13 cellular contexts compared by ENCODE assay signal in the genomic region with DNA sequence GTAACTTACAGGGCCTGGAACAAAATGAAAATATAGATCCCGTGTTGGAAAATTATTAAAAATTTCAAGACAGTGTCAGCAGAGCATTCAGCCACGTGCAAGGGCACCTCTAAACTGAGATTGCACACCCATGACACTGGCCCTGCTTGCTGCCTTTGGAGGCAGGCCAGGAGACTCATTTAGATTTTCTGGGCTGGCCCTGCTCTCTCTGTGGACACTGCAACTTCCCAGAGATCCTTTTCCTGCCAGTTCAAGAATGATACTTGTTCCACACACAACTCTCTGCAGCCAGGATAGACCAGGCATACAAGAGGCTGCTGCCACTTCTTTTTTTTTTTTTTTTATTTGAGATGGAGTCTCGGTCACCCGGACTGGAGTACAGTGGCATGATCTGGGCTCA. TPM values are rescaled to one million over a fixed set of nuclear protein-coding genes. Genes with fewer than 3 reads are reported as not detected.
DNase-seq lines count a peak whose midpoint lies in the region; ATAC-seq and TF ChIP-seq lines count a peak whose summit lies in the region.
"Had no signal": no experiment of that assay in that cellular context is flagged by ENCODE, and none has a peak within 500 bp of the region (broad histone marks: within the 10 kb centered on the region; RNA-seq: fewer than 3 reads in every experiment).

No MANE protein-coding gene starts in this region.

- no peaks in the 10 kb centered on the region for H3K36me3 ChIP-seq in cardiac muscle cell
- H3K36me3 ChIP-seq in MM.1S (replicated peaks; ENCODE audit: insufficient read depth, low read length), result no peaks in the 10 kb centered on the region

- H3K9me2 ChIP-seq in MM.1S (replicated peaks; ENCODE audit: insufficient read depth, low read length), result no peaks in the 10 kb centered on the region

- no peak overlapping the region for H3K4me3 Mint-ChIP-seq in Calu3 (ENCODE audit: low read depth, unreplicated experiment)
- H3K4me3 Mint-ChIP-seq: CD8-positive, alpha-beta memory T cell had no signal

- no peak for ATAC-seq in activated naive CD4-positive, alpha-beta T cell treated with anti-CD3 and anti-CD28 coated beads, Interleukin-2, amount 50 U/mL, for 72 hours

- H3K9ac ChIP-seq in MM.1S (ENCODE audit: low read length), result no peak overlapping the region

- H3K4me1 Mint-ChIP-seq in Calu3 (ENCODE audit: low read depth, unreplicated experiment), result peaks cover 39% of the 10 kb centered on the region

- CTCF ChIA-PET in Calu3 (lab: Charles Lee), result interaction anchor here (0.6 to 1.3 kb wide), 4 partner anchors 12 to 183 kb away, joined by 3 to 6 read pairs (median 4); a partner anchor contains a TSS

- H3K27ac Mint-ChIP-seq in Calu3 (ENCODE audit: unreplicated experiment), result peak overlapping the region; percentile 90
- H3K27ac Mint-ChIP-seq in activated naive CD4-positive, alpha-beta T cell treated with anti-CD3 and anti-CD28 coated beads, Interleukin-2, amount 50 U/mL, for 72 hours, result no peak overlapping the region

- H3K27ac ChIP-seq in cardiac muscle cell (peak overlapping the region; percentile 47), MM.1S (ENCODE audit: low read length) (no peak overlapping the region)

- H3F3A ChIP-seq in MM.1S (ENCODE audit: insufficient read depth, low read length), result peaks cover 8% of the 10 kb centered on the region; the same call in 1 of the 2 replicates

- H3K9me3 ChIP-seq in cardiac muscle cell (ENCODE audit: low read depth) (no peaks in the 10 kb centered on the region), MM.1S (replicated peaks; ENCODE audit: insufficient read depth, low read length) (no peaks in the 10 kb centered on the region)

- no peaks in the 10 kb centered on the region for H4K20me1 ChIP-seq in MM.1S (ENCODE audit: insufficient read depth, low read length)

- intact Hi-C loops in Calu3 (cut with micrococcal nuclease; ENCODE audit: unreplicated experiment), result no loop called here
- intact Hi-C loops in posterior vena cava (cut with DNase I), result no loop called here

- H3K27me3 ChIP-seq in cardiac muscle cell (no peaks in the 10 kb centered on the region), MM.1S (replicated peaks; ENCODE audit: insufficient read depth, low read length) (no peaks in the 10 kb centered on the region)

- no peak for DNase-seq in Calu3
- peak; percentile 50 for DNase-seq in RPMI8226
- DNase-seq in cardiac muscle cell (ENCODE audit: low read depth in 1 of 2, low spot score in 1 of 2), result peak; percentile 42 to 57
- DNase-seq in posterior vena cava (ENCODE audit: low spot score), result peak; percentile 77
- DNase-seq in NCI-H345 treated with DMSO at 0.1 percent for 48 hours (lab: John Stamatoyannopoulos, UW; ENCODE audit: unreplicated experiment), result no peak
- no peak for DNase-seq in MM.1S
- DNase-seq in activated naive CD4-positive, alpha-beta T cell treated with Interleukin-2 at 50 U/mL for 16 hours, result no peak
- no peak for DNase-seq in activated naive CD4-positive, alpha-beta T cell treated with anti-CD3 and anti-CD28 coated beads, Interleukin-2, amount 50 U/mL, for 72 hours (ENCODE audit: low spot score in 2 of 2)
- DNase-seq: activated CD4-positive, alpha-beta T cell treated with anti-CD3 and anti-CD28 coated beads, Interleukin-2, amount 10 ng/mL, durations not matched to agents 24 days and 14 days; activated naive CD4-positive, alpha-beta T cell treated with anti-CD3 and anti-CD28 coated beads, Interleukin-2, amount 50 U/mL, for 16 hours; CD8-positive, alpha-beta memory T cell; NCI-H345 had no signal

- no peaks in the 10 kb centered on the region for H3K79me2 ChIP-seq in MM.1S (ENCODE audit: low read length)

- H3K4me3 ChIP-seq in cardiac muscle cell (no peak overlapping the region), MM.1S (ENCODE audit: low read length) (no peak overlapping the region)

- H2AFZ ChIP-seq in MM.1S (ENCODE audit: low read length), result no peak overlapping the region

- no peaks in the 10 kb centered on the region for H3K9me3 Mint-ChIP-seq in Calu3 (ENCODE audit: low read depth, unreplicated experiment)
- H3K9me3 Mint-ChIP-seq in activated naive CD4-positive, alpha-beta T cell treated with anti-CD3 and anti-CD28 coated beads, Interleukin-2, amount 50 U/mL, for 72 hours, result no peaks in the 10 kb centered on the region
- H3K9me3 Mint-ChIP-seq: CD8-positive, alpha-beta memory T cell; IgD-negative memory B cell had no signal

- no peak for TF ChIP-seq CTCF in Calu3 (IDR thresholded peaks at IDR 0.05; ENCODE audit: unreplicated experiment)
- TF ChIP-seq CTCF in cardiac muscle cell (IDR thresholded peaks at IDR 0.05; ENCODE audit: low read depth, low read length), result no peak
- TF ChIP-seq CTCF in MM.1S (IDR thresholded peaks at IDR 0.05; ENCODE audit: low read length), result no peak

- peaks cover 4% of the 10 kb centered on the region for H3K4me1 ChIP-seq in cardiac muscle cell (ENCODE audit: low read depth)
- H3K4me1 ChIP-seq in MM.1S (ENCODE audit: low read length), result peaks cover 23% of the 10 kb centered on the region

- peaks cover 6% of the 10 kb centered on the region for H3K36me3 Mint-ChIP-seq in Calu3 (ENCODE audit: insufficient read depth, unreplicated experiment)
- no peaks in the 10 kb centered on the region for H3K36me3 Mint-ChIP-seq in activated naive CD4-positive, alpha-beta T cell treated with anti-CD3 and anti-CD28 coated beads, Interleukin-2, amount 50 U/mL, for 72 hours
- H3K36me3 Mint-ChIP-seq: CD8-positive, alpha-beta memory T cell; IgD-negative memory B cell had no signal

- no peaks in the 10 kb centered on the region for H3K27me3 Mint-ChIP-seq in Calu3 (ENCODE audit: unreplicated experiment)
- H3K27me3 Mint-ChIP-seq: activated CD4-positive, alpha-beta T cell treated with anti-CD3 and anti-CD28 coated beads, Interleukin-2, amount 10 ng/mL, durations not matched to agents 24 days and 14 days; IgD-negative memory B cell had no signal

- no TSS peak for BruUV-seq in Calu3 (replicated peaks; lab: Mats Ljungman, UMichigan)

- no peak overlapping the region for H3K4me2 ChIP-seq in MM.1S (ENCODE audit: low read depth, low read length)

RNA-seq across cellular contexts. Expression of a gene that starts 56.7 kb away (rescaled TPM):
- total RNA-seq in Calu3 (2022) (42.9 and 59.4 TPM in 2 replicates), cardiac muscle cell (10.5 and 12.4 TPM in 2 replicates), posterior vena cava (10 to 100 TPM; 17.4 to 19.7 TPM)
- polyA plus RNA-seq in cardiac muscle cell, result 8.9 and 12.2 TPM in 2 replicates
- 10 to 100 TPM; 23.6 to 26.5 TPM for total RNA-seq in activated naive CD4-positive, alpha-beta T cell treated with anti-CD3 and anti-CD28 coated beads, Interleukin-2, amount 50 U/mL, for 72 hours

Comparison
In these comparisons a context has a peak if more than half of its experiments do, and no peak if none do; other contexts are left out.
1. DNase-seq: peak in RPMI8226 (single experiment), cardiac muscle cell (2 of 2) and posterior vena cava (single experiment); none in Calu3 (single experiment), NCI-H345 treated with DMSO at 0.1 percent for 48 hours (single experiment), MM.1S (single experiment), activated naive CD4-positive, alpha-beta T cell treated with Interleukin-2 at 50 U/mL for 16 hours (single experiment) and activated naive CD4-positive, alpha-beta T cell treated with anti-CD3 and anti-CD28 coated beads, Interleukin-2, amount 50 U/mL, for 72 hours (0 of 2).